ENCODE assay signal across 22 cellular contexts in the genomic region with DNA sequence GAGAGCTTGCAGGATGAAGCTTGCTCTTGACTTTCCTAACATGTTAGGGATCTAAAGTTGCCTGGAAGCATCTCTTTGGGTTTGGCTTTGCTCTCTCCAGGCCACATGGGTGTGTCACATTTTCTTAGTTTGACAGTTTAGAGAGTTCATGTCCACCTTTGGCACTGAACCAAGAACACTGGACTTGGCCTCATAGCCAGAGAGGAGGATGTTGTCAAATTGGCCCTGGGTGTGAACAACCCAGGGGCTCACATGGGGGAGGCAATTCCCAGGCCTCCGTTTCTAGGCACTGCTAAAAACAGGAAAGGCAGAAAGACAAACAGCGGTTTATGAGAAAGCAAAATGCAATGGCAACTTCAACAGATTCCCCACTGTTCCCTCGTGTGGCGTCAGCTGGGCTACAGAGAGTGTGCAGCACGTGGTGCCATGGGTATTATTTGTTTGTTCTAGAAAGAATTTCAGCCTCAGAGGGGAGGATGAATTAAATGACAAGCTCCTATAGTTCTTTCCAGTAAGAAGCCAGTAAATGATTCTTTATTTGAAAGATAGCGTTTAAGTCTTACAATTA.
DNase-seq lines count a peak whose midpoint lies in the region; ATAC-seq lines count a peak whose summit lies in the region.
"Had no signal": no experiment of that assay in that cellular context is flagged by ENCODE, and none has a peak within 500 bp of the region (broad histone marks: within the 10 kb centered on the region; RNA-seq: fewer than 3 reads in every experiment).

No MANE protein-coding gene starts in this region.

- H3K4me1 Mint-ChIP-seq in activated T-cell treated with anti-CD3 and anti-CD28 coated beads, Interleukin-2, amount 50 U/mL, for 24 hours (ENCODE audit: low read depth), result peaks cover 62% of the 10 kb centered on the region
- H3K4me1 Mint-ChIP-seq in activated T-cell treated with anti-CD3 and anti-CD28 coated beads, Interleukin-2, amount 50 U/mL, for 4 hours (ENCODE audit: low read depth), result peaks cover 35% of the 10 kb centered on the region
- peaks cover 12% of the 10 kb centered on the region for H3K4me1 Mint-ChIP-seq in T-helper 17 cell
- peaks cover 44% of the 10 kb centered on the region for H3K4me1 Mint-ChIP-seq in stimulated activated effector memory CD8-positive, alpha-beta T cell treated with anti-CD3 and anti-CD28 coated beads, Interleukin-12 subunit alpha, Interleukin-12 subunit beta, amount 100 ng/mL, for 72 hours

- H3K4me3 Mint-ChIP-seq in activated T-cell treated with anti-CD3 and anti-CD28 coated beads, Interleukin-2, amount 50 U/mL, for 24 hours, result peak overlapping the region; percentile 45
- no peak overlapping the region for H3K4me3 Mint-ChIP-seq in activated T-cell treated with anti-CD3 and anti-CD28 coated beads, Interleukin-2, amount 50 U/mL, for 4 hours
- no peak overlapping the region for H3K4me3 Mint-ChIP-seq in T-helper 17 cell
- H3K4me3 Mint-ChIP-seq in stimulated activated effector memory CD8-positive, alpha-beta T cell treated with anti-CD3 and anti-CD28 coated beads, Interleukin-12 subunit alpha, Interleukin-12 subunit beta, amount 100 ng/mL, for 72 hours, result peak overlapping the region; percentile 34
- H3K4me3 Mint-ChIP-seq: CD14-positive monocyte, neural progenitor cell, type B pancreatic cell had no signal

- no peaks in the 10 kb centered on the region for H3K27me3 Mint-ChIP-seq in activated T-cell treated with anti-CD3 and anti-CD28 coated beads, Interleukin-2, amount 50 U/mL, for 24 hours
- H3K27me3 Mint-ChIP-seq in activated T-cell treated with anti-CD3 and anti-CD28 coated beads, Interleukin-2, amount 50 U/mL, for 4 hours (ENCODE audit: low read depth), result no peaks in the 10 kb centered on the region
- no peaks in the 10 kb centered on the region for H3K27me3 Mint-ChIP-seq in T-helper 17 cell

- no peaks in the 10 kb centered on the region for H3K36me3 Mint-ChIP-seq in activated T-cell treated with anti-CD3 and anti-CD28 coated beads, Interleukin-2, amount 50 U/mL, for 24 hours (ENCODE audit: low read depth)
- H3K36me3 Mint-ChIP-seq in activated T-cell treated with anti-CD3 and anti-CD28 coated beads, Interleukin-2, amount 50 U/mL, for 4 hours (ENCODE audit: insufficient read depth), result no peaks in the 10 kb centered on the region
- peaks cover 2% of the 10 kb centered on the region for H3K36me3 Mint-ChIP-seq in T-helper 17 cell (ENCODE audit: low read depth)
- no peaks in the 10 kb centered on the region for H3K36me3 Mint-ChIP-seq in stimulated activated effector memory CD8-positive, alpha-beta T cell treated with anti-CD3 and anti-CD28 coated beads, Interleukin-12 subunit alpha, Interleukin-12 subunit beta, amount 100 ng/mL, for 72 hours
- H3K36me3 Mint-ChIP-seq: CD14-positive monocyte, neural progenitor cell had no signal

- H3K27ac Mint-ChIP-seq in activated T-cell treated with anti-CD3 and anti-CD28 coated beads, Interleukin-2, amount 50 U/mL, for 24 hours, result peak overlapping the region; percentile 97
- peak overlapping the region; percentile 16 for H3K27ac Mint-ChIP-seq in T-helper 17 cell
- H3K27ac Mint-ChIP-seq in stimulated activated effector memory CD8-positive, alpha-beta T cell treated with anti-CD3 and anti-CD28 coated beads, Interleukin-12 subunit alpha, Interleukin-12 subunit beta, amount 100 ng/mL, for 72 hours, result peak overlapping the region; percentile 97
- H3K27ac Mint-ChIP-seq: CD14-positive monocyte, HFFc6, neural progenitor cell had no signal

- no peaks in the 10 kb centered on the region for H3K9me3 ChIP-seq in T-helper 17 cell (ENCODE audit: control insufficient read depth, low read length, poor library complexity, severe bottlenecking)

- H3K9me3 Mint-ChIP-seq in activated T-cell treated with anti-CD3 and anti-CD28 coated beads, Interleukin-2, amount 50 U/mL, for 24 hours, result no peaks in the 10 kb centered on the region
- H3K9me3 Mint-ChIP-seq in activated T-cell treated with anti-CD3 and anti-CD28 coated beads, Interleukin-2, amount 50 U/mL, for 4 hours, result no peaks in the 10 kb centered on the region
- no peaks in the 10 kb centered on the region for H3K9me3 Mint-ChIP-seq in stimulated activated effector memory CD8-positive, alpha-beta T cell treated with anti-CD3 and anti-CD28 coated beads, Interleukin-12 subunit alpha, Interleukin-12 subunit beta, amount 100 ng/mL, for 72 hours
- H3K9me3 Mint-ChIP-seq: CD14-positive monocyte, HFFc6, neural progenitor cell, type B pancreatic cell had no signal

- intact Hi-C loops in left cardiac atrium (cut with DNase I), result loop anchor here in 1 of 2 donors (10.0 kb wide), 3 partner anchors 483 to 1447 kb away; no protein-coding TSS in a partner anchor

- ATAC-seq in activated T-cell treated with anti-CD3 and anti-CD28 coated beads, Interleukin-2, amount 50 U/mL, for 4 hours, result no peak
- no peak for ATAC-seq in T-helper 17 cell
- peak; percentile 27 to 33 for ATAC-seq in left cardiac atrium
- ATAC-seq in stimulated activated effector memory CD8-positive, alpha-beta T cell treated with anti-CD3 and anti-CD28 coated beads, Interleukin-12 subunit alpha, Interleukin-12 subunit beta, amount 100 ng/mL, for 72 hours, result no peak
- ATAC-seq: Panc1 had no signal

- no peak for DNase-seq in activated T-cell treated with anti-CD3 and anti-CD28 coated beads, Interleukin-2, amount 50 U/mL, for 24 hours
- no peak for DNase-seq in activated T-cell treated with anti-CD3 and anti-CD28 coated beads, Interleukin-2, amount 50 U/mL, for 4 hours
- no peak for DNase-seq in T-helper 17 cell
- DNase-seq in left cardiac atrium, result no peak
- DNase-seq in stimulated activated effector memory CD8-positive, alpha-beta T cell treated with anti-CD3 and anti-CD28 coated beads, Interleukin-12 subunit alpha, Interleukin-12 subunit beta, amount 100 ng/mL, for 72 hours (ENCODE audit: low spot score in 2 of 2), result no peak
- DNase-seq in cerebellum (ENCODE audit: low spot score), result no peak
- no peak for DNase-seq in DMS79 treated with DMSO at 0.1 percent for 48 hours (lab: John Stamatoyannopoulos, UW)
- DNase-seq in NCI-H510A (lab: John Stamatoyannopoulos, UW), result no peak
- DNase-seq: activated CD4-positive, alpha-beta T cell treated with anti-CD3 and anti-CD28 coated beads for 4 hours; caudate nucleus; effector memory CD4-positive, alpha-beta T cell; HFFc6; hippocampal formation; kidney; NCI-H1105 treated with DMSO at 0.1 percent for 48 hours; NCI-H2107; NCI-H526; stimulated activated naive CD4-positive, alpha-beta T cell had no signal

Comparison
In these comparisons a context has a peak if more than half of its experiments do, and no peak if none do; other contexts are left out.
1. H3K4me3 Mint-ChIP-seq: peak in activated T-cell treated with anti-CD3 and anti-CD28 coated beads, Interleukin-2, amount 50 U/mL, for 24 hours (single experiment) and stimulated activated effector memory CD8-positive, alpha-beta T cell treated with anti-CD3 and anti-CD28 coated beads, Interleukin-12 subunit alpha, Interleukin-12 subunit beta, amount 100 ng/mL, for 72 hours (single experiment); none in activated T-cell treated with anti-CD3 and anti-CD28 coated beads, Interleukin-2, amount 50 U/mL, for 4 hours (single experiment) and T-helper 17 cell (single experiment).
2. H3K27ac Mint-ChIP-seq: peak in every context shown above with its lines; median percentile 97 in activated T-cell treated with anti-CD3 and anti-CD28 coated beads, Interleukin-2, amount 50 U/mL, for 24 hours; 97 in stimulated activated effector memory CD8-positive, alpha-beta T cell treated with anti-CD3 and anti-CD28 coated beads, Interleukin-12 subunit alpha, Interleukin-12 subunit beta, amount 100 ng/mL, for 72 hours; 16 in T-helper 17 cell.
3. ATAC-seq: peak in left cardiac atrium (2 of 2); none in activated T-cell treated with anti-CD3 and anti-CD28 coated beads, Interleukin-2, amount 50 U/mL, for 4 hours (0 of 2), T-helper 17 cell (single experiment) and stimulated activated effector memory CD8-positive, alpha-beta T cell treated with anti-CD3 and anti-CD28 coated beads, Interleukin-12 subunit alpha, Interleukin-12 subunit beta, amount 100 ng/mL, for 72 hours (single experiment).